Comparison of ENCODE assay signal across 8 cellular contexts in the genomic region with DNA sequence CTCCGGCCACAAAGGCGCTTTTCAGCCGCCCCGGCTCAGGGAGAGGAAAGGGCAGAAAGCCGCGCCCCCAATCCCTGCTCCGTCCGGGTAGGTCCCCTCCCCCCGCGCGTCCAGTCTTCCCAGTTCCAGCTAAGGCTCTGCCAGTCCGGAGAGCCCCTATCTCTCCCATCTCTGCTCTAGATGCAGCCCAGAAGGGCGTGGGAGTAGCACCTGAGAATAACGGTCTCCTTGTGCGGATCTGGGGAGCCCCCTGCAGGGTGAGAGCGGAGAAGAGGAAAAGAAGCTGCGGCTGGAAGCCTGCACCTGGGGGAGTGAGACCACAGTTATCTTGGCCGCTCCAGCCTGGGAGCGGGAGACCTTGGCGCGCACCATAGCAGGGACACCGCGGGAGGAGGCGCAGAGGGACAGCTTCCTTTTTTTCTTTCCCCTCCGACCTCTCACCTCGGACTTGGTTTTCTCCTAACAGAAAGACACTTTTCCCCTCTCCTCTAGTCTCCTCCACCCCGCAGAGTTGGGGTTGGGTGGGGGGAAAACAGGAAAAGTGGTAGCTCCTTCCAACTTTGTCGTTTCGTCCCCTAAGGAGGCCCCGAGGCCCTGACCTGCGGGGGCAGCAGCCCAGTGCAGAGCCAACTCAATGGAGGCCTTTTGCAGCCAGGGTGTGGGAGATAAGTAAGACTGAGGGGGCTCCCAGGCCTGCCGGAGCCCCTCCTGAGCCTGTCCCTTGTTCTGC. TPM values are rescaled to one million over a fixed set of nuclear protein-coding genes. Genes with fewer than 3 reads are reported as not detected.
DNase-seq lines count a peak whose midpoint lies in the region; ATAC-seq and TF ChIP-seq lines count a peak whose summit lies in the region.

No MANE protein-coding gene starts in this region.

- H3K9ac ChIP-seq in skeletal muscle tissue (ENCODE audit: low read depth in 1 of 3, low read length in 3 of 3): peak overlapping the region in 1 of 3 donors; percentile 23

- H3K36me3 ChIP-seq in heart right ventricle: peaks cover 0 to 18% (median 8%) of the 10 kb centered on the region in 9 donors
- H3K36me3 ChIP-seq in skeletal muscle tissue (ENCODE audit: control insufficient read depth in 3 of 3, insufficient read depth in 3 of 3, low read length in 3 of 3): peaks cover 5 to 7% (median 7%) of the 10 kb centered on the region in 3 donors

- peak in 4 of 8 donors; percentile 11 to 28 (median 26) for ATAC-seq in heart right ventricle
- ATAC-seq in right cardiac atrium: peak in 1 of 2 donors; percentile 20
- no peak for ATAC-seq in HG03045 (IDR thresholded peaks at IDR 0.05; ENCODE audit: unreplicated experiment)

- H3K4me3 ChIP-seq in heart right ventricle (peak overlapping the region; percentile 11 to 51 (median 42)), right cardiac atrium (ENCODE audit: low read length) (peak overlapping the region; percentile 13), skeletal muscle tissue (ENCODE audit: low read length in 3 of 3) (peak overlapping the region; percentile 11 to 41 (median 26))

- intact Hi-C loops in heart right ventricle (cut with DNase I) (no loop called here), cardiac septum (cut with DNase I) (no loop called here), right cardiac atrium (cut with DNase I) (no loop called here)

- TF ChIP-seq CTCF in heart right ventricle (IDR thresholded peaks at IDR 0.05): peak in 6 of 9 donors; percentile 29 to 53 (median 44)

- DNase-seq in heart right ventricle (peak in 1 of 2 donors; percentile 39), cardiac septum (ENCODE audit: low spot score) (no peak), RPMI8226 (peak; percentile 74), right cardiac atrium (peak; percentile 68 to 80 (median 79)), NCI-H1092 (lab: John Stamatoyannopoulos, UW) (no peak)
- peak; percentile 77 for DNase-seq in activated naive CD4-positive, alpha-beta T cell treated with anti-CD3 and anti-CD28 coated beads, Interleukin-2, amount 50 U/mL, for 16 hours

- WGBS in heart right ventricle, 2 donors: 4 to 7% methylated on average over 30 to 32 of the region's 32 CpGs
- WGBS in right cardiac atrium: 5% methylated on average over 32 of the region's 32 CpGs

- peak overlapping the region in 4 of 10 donors; percentile 17 to 35 (median 32) for H3K27ac ChIP-seq in heart right ventricle
- no peak overlapping the region for H3K27ac ChIP-seq in right cardiac atrium (ENCODE audit: low read length)
- no peak overlapping the region for H3K27ac ChIP-seq in skeletal muscle tissue (ENCODE audit: low read depth, low read length)

- peaks cover 39 to 76% (median 72%) of the 10 kb centered on the region in 9 donors for H3K4me1 ChIP-seq in heart right ventricle
- peaks cover 16% of the 10 kb centered on the region for H3K4me1 ChIP-seq in right cardiac atrium (ENCODE audit: control insufficient read depth, insufficient read depth, low read length)
- H3K4me1 ChIP-seq in skeletal muscle tissue (ENCODE audit: control insufficient read depth in 3 of 3, insufficient read depth in 3 of 3, low read length in 3 of 3): peaks cover 42 to 58% (median 43%) of the 10 kb centered on the region in 3 donors

- H3K27me3 ChIP-seq in heart right ventricle (peaks cover 10 to 75% (median 52%) of the 10 kb centered on the region in 7 donors), right cardiac atrium (ENCODE audit: control insufficient read depth, insufficient read depth) (no peaks in the 10 kb centered on the region), skeletal muscle tissue (ENCODE audit: control insufficient read depth in 3 of 3, insufficient read depth in 3 of 3, low read length in 3 of 3) (peaks cover 46 to 65% (median 59%) of the 10 kb centered on the region in 3 donors)

- H3K9me3 ChIP-seq in heart right ventricle: no peaks in the 10 kb centered on the region
- no peaks in the 10 kb centered on the region for H3K9me3 ChIP-seq in right cardiac atrium (ENCODE audit: control insufficient read depth, low read length)
- no peaks in the 10 kb centered on the region for H3K9me3 ChIP-seq in skeletal muscle tissue (ENCODE audit: control insufficient read depth in 3 of 3, low read length in 3 of 3)

RNA-seq across cellular contexts. Expression of a gene that starts 2.4 kb away (rescaled TPM):
- total RNA-seq in heart right ventricle: 1 to 10 TPM in 2 of 10 donors, under 1 TPM in 8; 0.32 to 1.6 (median 0.74) TPM
- 1 to 10 TPM in 1 of 2 donors, under 1 TPM in 1; 0.37 to 1.2 TPM for polyA plus RNA-seq in heart right ventricle
- total RNA-seq in cardiac septum: 1.6 TPM
- total RNA-seq in right cardiac atrium: 1 to 10 TPM in 1 of 4 donors, under 1 TPM in 3; 0.35 to 1.7 (median 0.68) TPM
- 0.54 TPM for polyA plus RNA-seq in right cardiac atrium
- total RNA-seq in skeletal muscle tissue: 1.6 TPM

RNA-seq across cellular contexts. Expression of a gene that starts 18.4 kb away (rescaled TPM):
- total RNA-seq in heart right ventricle (10 to 100 TPM; 21.5 to 51.8 (median 30.8) TPM), cardiac septum (33.3 TPM), right cardiac atrium (10 to 100 TPM; 26.7 to 45.3 (median 34.6) TPM), skeletal muscle tissue (21.4 TPM)
- polyA plus RNA-seq in heart right ventricle (10 to 100 TPM; 24.8 to 47.0 TPM), right cardiac atrium (25.6 TPM)

RNA-seq across cellular contexts. Expression of a gene that starts 22.5 kb away (rescaled TPM):
- total RNA-seq in heart right ventricle (1 to 10 TPM in 2 of 10 donors, under 1 TPM in 6, not detected in 2; 0.23 to 1.9 (median 0.41) TPM), cardiac septum (0.38 TPM), right cardiac atrium (under 1 TPM in 2 of 4 donors, not detected in 2; 0.21 to 0.31 TPM), skeletal muscle tissue (0.52 TPM)
- polyA plus RNA-seq in heart right ventricle (under 1 TPM; 0.43 to 0.73 TPM), right cardiac atrium (0.59 TPM)

RNA-seq across cellular contexts. Expression of a gene that starts 31.7 kb away (rescaled TPM):
- total RNA-seq in heart right ventricle: 10 to 100 TPM; 32.6 to 65.3 (median 54.2) TPM
- 10 to 100 TPM in 1 of 2 donors, 1 to 10 TPM in 1; 9.6 to 60.6 TPM for polyA plus RNA-seq in heart right ventricle
- total RNA-seq in cardiac septum: 63.8 TPM
- 10 to 100 TPM; 38.8 to 53.5 (median 46.2) TPM for total RNA-seq in right cardiac atrium
- 43.1 TPM for polyA plus RNA-seq in right cardiac atrium
- total RNA-seq in skeletal muscle tissue: 26.1 TPM

RNA-seq across cellular contexts. Expression of a gene that starts 38.9 kb away (rescaled TPM):
- total RNA-seq in heart right ventricle (100 to 1,000 TPM; 201 to 818 (median 309) TPM), cardiac septum (377 TPM), right cardiac atrium (100 to 1,000 TPM; 170 to 515 (median 413) TPM), skeletal muscle tissue (674 TPM)
- polyA plus RNA-seq in heart right ventricle (1,000 to 10,000 TPM in 1 of 2 donors, 100 to 1,000 TPM in 1; 117 to 1,374 TPM), right cardiac atrium (395 TPM)

Comparison
In these comparisons a context has a peak if more than half of its experiments do, and no peak if none do; other contexts are left out.
1. DNase-seq: peak in RPMI8226 (single experiment), activated naive CD4-positive, alpha-beta T cell treated with anti-CD3 and anti-CD28 coated beads, Interleukin-2, amount 50 U/mL, for 16 hours (single experiment) and right cardiac atrium (3 of 3); none in cardiac septum (single experiment) and NCI-H1092 (single experiment).
2. Peak in every context shown above with its lines, with median percentiles within 50 percentile points of each other: H3K4me3 ChIP-seq.